8 cellular contexts compared by ENCODE assay signal in genomic region chr17:76408037-76408849, GRCh38. TPM values are rescaled to one million over a fixed set of nuclear protein-coding genes. Genes with fewer than 3 reads are reported as not detected.
DNase-seq lines count a peak whose midpoint lies in the region; ATAC-seq and TF ChIP-seq lines count a peak whose summit lies in the region.

No MANE protein-coding gene starts in this region.

- no peak overlapping the region for H3K4me3 Mint-ChIP-seq in activated CD8-positive, alpha-beta T cell treated with anti-CD3 and anti-CD28 coated beads, Interleukin-2, amount 10 ng/mL, durations not matched to agents 7 days and 5 days
- peak overlapping the region; percentile 59 for H3K4me3 Mint-ChIP-seq in endothelial cell (ENCODE audit: unreplicated experiment)
- no peak overlapping the region for H3K4me3 Mint-ChIP-seq in neural crest cell
- H3K4me3 Mint-ChIP-seq in type B pancreatic cell, result no peak overlapping the region

- H3K9me3 Mint-ChIP-seq in activated CD8-positive, alpha-beta T cell treated with anti-CD3 and anti-CD28 coated beads, Interleukin-2, amount 10 ng/mL, durations not matched to agents 7 days and 5 days (ENCODE audit: insufficient read depth), result no peaks in the 10 kb centered on the region
- H3K9me3 Mint-ChIP-seq in endothelial cell (ENCODE audit: unreplicated experiment) (no peaks in the 10 kb centered on the region), neural crest cell (no peaks in the 10 kb centered on the region), type B pancreatic cell (no peaks in the 10 kb centered on the region)

- TF ChIP-seq CTCF in C4-2B (conservative IDR thresholded peaks at IDR 0.05), result peak; percentile 99
- TF ChIP-seq CTCF in endothelial cell (IDR thresholded peaks at IDR 0.05; ENCODE audit: unreplicated experiment), result peak; percentile 78
- TF ChIP-seq CTCF in neural crest cell (conservative IDR thresholded peaks at IDR 0.05), result peak; percentile 85
- TF ChIP-seq CTCF in type B pancreatic cell (conservative IDR thresholded peaks at IDR 0.05), result peak; percentile 86

- no peaks in the 10 kb centered on the region for H3K27me3 Mint-ChIP-seq in activated CD8-positive, alpha-beta T cell treated with anti-CD3 and anti-CD28 coated beads, Interleukin-2, amount 10 ng/mL, durations not matched to agents 7 days and 5 days (ENCODE audit: low read depth)
- H3K27me3 Mint-ChIP-seq in endothelial cell (ENCODE audit: unreplicated experiment) (peaks cover 2% of the 10 kb centered on the region), neural crest cell (ENCODE audit: low read depth) (no peaks in the 10 kb centered on the region), type B pancreatic cell (no peaks in the 10 kb centered on the region)

- H3K27ac ChIP-seq in C4-2B, result no peak overlapping the region

- H3K27me3 ChIP-seq in HAP-1 (ENCODE audit: low read depth), result no peaks in the 10 kb centered on the region

- DNase-seq in HAP-1 (ENCODE audit: low spot score in 2 of 2) (peak; percentile 39 to 78), NCI-H69 (lab: John Stamatoyannopoulos, UW) (peak; percentile 80), endothelial cell (ENCODE audit: low spot score) (peak; percentile 76), neural crest cell (ENCODE audit: low read depth, low spot score) (peak; percentile 53), type B pancreatic cell (ENCODE audit: extremely low spot score, unreplicated experiment) (no peak)
- DNase-seq in activated CD8-positive, alpha-beta T cell treated with anti-CD3 and anti-CD28 coated beads, Interleukin-2, amount 10 ng/mL, durations not matched to agents 7 days and 5 days, result peak; percentile 81

- in situ Hi-C loops in HAP-1 (cut with MboI; ENCODE audit: low sequenced_read_pairs), result no loop called here

- ATAC-seq in activated CD8-positive, alpha-beta T cell treated with anti-CD3 and anti-CD28 coated beads, Interleukin-2, amount 10 ng/mL, durations not matched to agents 7 days and 5 days, result peak; percentile 84
- no peak for ATAC-seq in GM19463 (IDR thresholded peaks at IDR 0.05; ENCODE audit: unreplicated experiment)

- H3K4me3 ChIP-seq in HAP-1, result no peak overlapping the region

- CTCF ChIA-PET in activated CD8-positive, alpha-beta T cell treated with anti-CD3 and anti-CD28 coated beads, Interleukin-2, amount 10 ng/mL, durations not matched to agents 7 days and 5 days (lab: Charles Lee), result interaction anchor here (0.6 to 4.4 kb wide), 30 partner anchors 8 to 484 kb away, joined by 3 to 34 read pairs (median 5); partner anchors contain the start of genes PRPSAP1, RHBDF2, SPHK1 and UBE2O

- H3K4me1 ChIP-seq in HAP-1, result no peaks in the 10 kb centered on the region

- H3K9me3 ChIP-seq in HAP-1, result no peaks in the 10 kb centered on the region

- H3K36me3 ChIP-seq in HAP-1 (replicated peaks), result peaks cover 21% of the 10 kb centered on the region

- H3K4me1 Mint-ChIP-seq in activated CD8-positive, alpha-beta T cell treated with anti-CD3 and anti-CD28 coated beads, Interleukin-2, amount 10 ng/mL, durations not matched to agents 7 days and 5 days (ENCODE audit: low read depth), result peaks cover 13% of the 10 kb centered on the region
- H3K4me1 Mint-ChIP-seq in endothelial cell (ENCODE audit: unreplicated experiment), result no peaks in the 10 kb centered on the region
- peaks cover 7% of the 10 kb centered on the region for H3K4me1 Mint-ChIP-seq in neural crest cell
- H3K4me1 Mint-ChIP-seq in type B pancreatic cell (ENCODE audit: unreplicated experiment), result peaks cover 11% of the 10 kb centered on the region

- POLR2A ChIA-PET in activated CD8-positive, alpha-beta T cell treated with anti-CD3 and anti-CD28 coated beads, Interleukin-2, amount 10 ng/mL, durations not matched to agents 7 days and 5 days (lab: Charles Lee), result no interaction called here

- peaks cover 12% of the 10 kb centered on the region for H3K36me3 Mint-ChIP-seq in activated CD8-positive, alpha-beta T cell treated with anti-CD3 and anti-CD28 coated beads, Interleukin-2, amount 10 ng/mL, durations not matched to agents 7 days and 5 days (ENCODE audit: low read depth)
- H3K36me3 Mint-ChIP-seq in endothelial cell (ENCODE audit: low read depth, unreplicated experiment), result peaks cover 26% of the 10 kb centered on the region
- H3K36me3 Mint-ChIP-seq in neural crest cell (ENCODE audit: low read depth), result peaks cover 2% of the 10 kb centered on the region
- H3K36me3 Mint-ChIP-seq in type B pancreatic cell, result peaks cover 18% of the 10 kb centered on the region

- H3K27ac Mint-ChIP-seq in activated CD8-positive, alpha-beta T cell treated with anti-CD3 and anti-CD28 coated beads, Interleukin-2, amount 10 ng/mL, durations not matched to agents 7 days and 5 days, result peak overlapping the region; percentile 39
- H3K27ac Mint-ChIP-seq in endothelial cell (ENCODE audit: unreplicated experiment) (no peak overlapping the region), neural crest cell (ENCODE audit: unreplicated experiment) (no peak overlapping the region), type B pancreatic cell (peak overlapping the region; percentile 21)

RNA-seq across cellular contexts. Expression of gene SPHK1, which starts 23.8 kb away (rescaled TPM):
- 1 to 10 TPM; 3.8 to 4.7 TPM for total RNA-seq in activated CD8-positive, alpha-beta T cell treated with anti-CD3 and anti-CD28 coated beads, Interleukin-2, amount 10 ng/mL, durations not matched to agents 7 days and 5 days
- 15.4 TPM for total RNA-seq in endothelial cell (ENCODE audit: unreplicated experiment)
- total RNA-seq in neural crest cell, result 19.5 and 21.1 TPM in 2 replicates
- 4.3 and 26.8 TPM in 2 replicates for total RNA-seq in type B pancreatic cell (ENCODE audit: low replicate concordance)

RNA-seq across cellular contexts. Expression of gene UBE2O, which starts 44.7 kb away (rescaled TPM):
- 10 to 100 TPM; 28.4 to 31.6 TPM for total RNA-seq in activated CD8-positive, alpha-beta T cell treated with anti-CD3 and anti-CD28 coated beads, Interleukin-2, amount 10 ng/mL, durations not matched to agents 7 days and 5 days
- total RNA-seq in endothelial cell (ENCODE audit: unreplicated experiment) (49.0 TPM), neural crest cell (70.0 and 71.4 TPM in 2 replicates), type B pancreatic cell (ENCODE audit: low replicate concordance) (38.5 and 51.5 TPM in 2 replicates)

RNA-seq across cellular contexts. Expression of gene PRPSAP1, which starts 54.5 kb away (rescaled TPM):
- total RNA-seq in activated CD8-positive, alpha-beta T cell treated with anti-CD3 and anti-CD28 coated beads, Interleukin-2, amount 10 ng/mL, durations not matched to agents 7 days and 5 days, result 10 to 100 TPM; 64.2 to 74.1 TPM
- total RNA-seq in endothelial cell (ENCODE audit: unreplicated experiment), result 136 TPM
- total RNA-seq in neural crest cell, result 68.4 and 73.6 TPM in 2 replicates
- total RNA-seq in type B pancreatic cell (ENCODE audit: low replicate concordance), result 45.3 and 82.0 TPM in 2 replicates

RNA-seq across cellular contexts. Expression of gene AANAT, which starts 59.2 kb away (rescaled TPM):
- total RNA-seq in activated CD8-positive, alpha-beta T cell treated with anti-CD3 and anti-CD28 coated beads, Interleukin-2, amount 10 ng/mL, durations not matched to agents 7 days and 5 days, result not detected
- total RNA-seq in endothelial cell (ENCODE audit: unreplicated experiment), result not detected
- 0.39 TPM in 1 of 2 replicates, not detected in the other for total RNA-seq in neural crest cell
- total RNA-seq in type B pancreatic cell (ENCODE audit: low replicate concordance), result not detected in 2 replicates

Comparison
In these comparisons a context has a peak if more than half of its experiments do, and no peak if none do; other contexts are left out.
1. H3K27ac Mint-ChIP-seq: peak in activated CD8-positive, alpha-beta T cell treated with anti-CD3 and anti-CD28 coated beads, Interleukin-2, amount 10 ng/mL, durations not matched to agents 7 days and 5 days (single experiment) and type B pancreatic cell (single experiment); none in endothelial cell (single experiment) and neural crest cell (single experiment).
2. Peak in every context shown above with its lines, with median percentiles within 50 percentile points of each other: CTCF ChIP-seq.